ENCODE assay signal across 32 cellular contexts in genomic region chr1:20398744-20399143, GRCh38.
"Had no signal": no experiment of that assay in that cellular context is flagged by ENCODE, and none has a peak within 500 bp of the region (broad histone marks: within the 10 kb centered on the region; RNA-seq: fewer than 3 reads in every experiment).

No MANE protein-coding gene starts in this region.

- H3K27ac ChIP-seq: ascending aorta, cardiac muscle cell, VCaP had no signal

- FAIRE-seq: TTC549 had no signal

- H3K36me3 ChIP-seq: ascending aorta, cardiac muscle cell had no signal

- H3K27ac Mint-ChIP-seq: activated B cell treated with CpG ODN at 0.5 μM for 24 hours; activated CD4-positive, alpha-beta memory T cell treated with anti-CD3 and anti-CD28 coated beads, Interleukin-2, amount 10 ng/mL, durations not matched to agents 7 days and 5 days; activated CD4-positive, alpha-beta T cell treated with anti-CD3 and anti-CD28 coated beads, Interleukin-2, amount 10 ng/mL, durations not matched to agents 7 days and 5 days; activated CD8-positive, alpha-beta memory T cell treated with anti-CD3 and anti-CD28 coated beads, Interleukin-2, amount 10 ng/mL, durations not matched to agents 7 days and 5 days; activated CD8-positive, alpha-beta T cell treated with anti-CD3 and anti-CD28 coated beads, Interleukin-2, amount 10 ng/mL, durations not matched to agents 7 days and 5 days; activated naive CD4-positive, alpha-beta T cell treated with anti-CD3 and anti-CD28 coated beads, Interleukin-2, amount 10 ng/mL, durations not matched to agents 7 days and 5 days; activated naive CD4-positive, alpha-beta T cell treated with anti-CD3 and anti-CD28 coated beads, Interleukin-2, amount 50 U/mL, for 24 hours; activated naive CD8-positive, alpha-beta T cell; activated naive CD8-positive, alpha-beta T cell treated with anti-CD3 and anti-CD28 coated beads, Interleukin-2, amount 10 ng/mL, durations not matched to agents 7 days and 5 days; activated naive CD8-positive, alpha-beta T cell treated with anti-CD3 and anti-CD28 coated beads, Interleukin-2, amount 50 U/mL, for 24 hours; activated T-cell treated with anti-CD3 and anti-CD28 coated beads, Interleukin-2, amount 50 U/mL, for 24 hours; activated T-helper 2 cell treated with anti-CD3 and anti-CD28 coated beads, Interferon-gamma antibody, Interleukin-2, Interleukin-4, amounts not matched to agents 10 μg/mL and 5 μg/mL and 100 μg/mL, durations not matched to agents 14 hours and 24 hours and 36 hours; T-helper 2 cell treated with Interferon-gamma antibody and Interleukin-4, amounts not matched to agents 5 μg/mL and 100 μg/mL, for 36 hours had no signal

- H3K4me1 Mint-ChIP-seq: activated CD4-positive, alpha-beta memory T cell treated with anti-CD3 and anti-CD28 coated beads, Interleukin-2, amount 10 ng/mL, durations not matched to agents 7 days and 5 days; activated CD4-positive, alpha-beta T cell treated with anti-CD3 and anti-CD28 coated beads, Interleukin-2, amount 10 ng/mL, durations not matched to agents 7 days and 5 days; activated CD8-positive, alpha-beta memory T cell treated with anti-CD3 and anti-CD28 coated beads, Interleukin-2, amount 10 ng/mL, durations not matched to agents 7 days and 5 days; activated naive CD4-positive, alpha-beta T cell treated with anti-CD3 and anti-CD28 coated beads, Interleukin-2, amount 10 ng/mL, durations not matched to agents 7 days and 5 days; activated naive CD4-positive, alpha-beta T cell treated with anti-CD3 and anti-CD28 coated beads, Interleukin-2, amount 50 U/mL, for 24 hours; activated naive CD8-positive, alpha-beta T cell treated with anti-CD3 and anti-CD28 coated beads, Interleukin-2, amount 10 ng/mL, durations not matched to agents 7 days and 5 days; activated naive CD8-positive, alpha-beta T cell treated with anti-CD3 and anti-CD28 coated beads, Interleukin-2, amount 50 U/mL, for 24 hours; central memory CD8-positive, alpha-beta T cell had no signal

- H3K36me3 Mint-ChIP-seq: activated CD8-positive, alpha-beta memory T cell treated with anti-CD3 and anti-CD28 coated beads, Interleukin-2, amount 10 ng/mL, durations not matched to agents 7 days and 5 days; activated naive CD4-positive, alpha-beta T cell treated with anti-CD3 and anti-CD28 coated beads, Interleukin-2, amount 50 U/mL, for 24 hours; activated naive CD8-positive, alpha-beta T cell treated with anti-CD3 and anti-CD28 coated beads, Interleukin-2, amount 10 ng/mL, durations not matched to agents 7 days and 5 days; brain had no signal

- H3K9me3 Mint-ChIP-seq: activated CD4-positive, alpha-beta memory T cell treated with anti-CD3 and anti-CD28 coated beads, Interleukin-2, amount 10 ng/mL, durations not matched to agents 7 days and 5 days; activated naive CD4-positive, alpha-beta T cell treated with anti-CD3 and anti-CD28 coated beads, Interleukin-2, amount 10 ng/mL, durations not matched to agents 7 days and 5 days had no signal

- H3K4me3 ChIP-seq: ascending aorta, cardiac muscle cell had no signal

- ATAC-seq: activated CD8-positive, alpha-beta memory T cell treated with anti-CD3 and anti-CD28 coated beads, Interleukin-2, amount 10 ng/mL, durations not matched to agents 7 days and 5 days; activated CD8-positive, alpha-beta T cell treated with anti-CD3 and anti-CD28 coated beads, Interleukin-2, amount 10 ng/mL, durations not matched to agents 7 days and 5 days; activated naive CD8-positive, alpha-beta T cell treated with anti-CD3 and anti-CD28 coated beads, Interleukin-2, amount 50 U/mL, for 24 hours had no signal

- DNase-seq: activated B cell treated with CpG ODN at 0.5 μM for 24 hours; activated CD4-positive, alpha-beta memory T cell treated with anti-CD3 and anti-CD28 coated beads, Interleukin-2, amount 10 ng/mL, durations not matched to agents 7 days and 5 days; activated CD4-positive, alpha-beta T cell treated with anti-CD3 and anti-CD28 coated beads for 48 hours; activated CD4-positive, alpha-beta T cell treated with anti-CD3 and anti-CD28 coated beads, Interleukin-2, amount 10 ng/mL, durations not matched to agents 7 days and 5 days; activated CD4-positive, alpha-beta T cell treated with anti-CD3 and anti-CD28 coated beads, Interleukin-2, amount 50 U/mL, for 48 hours; activated CD8-positive, alpha-beta memory T cell treated with anti-CD3 and anti-CD28 coated beads for 24 hours; activated CD8-positive, alpha-beta memory T cell treated with anti-CD3 and anti-CD28 coated beads, Interleukin-2, amount 10 ng/mL, durations not matched to agents 7 days and 5 days; activated CD8-positive, alpha-beta T cell treated with anti-CD3 and anti-CD28 coated beads, Interleukin-2, amount 10 ng/mL, durations not matched to agents 7 days and 5 days; activated effector memory CD4-positive, alpha-beta T cell treated with Interleukin-2 at 50 U/mL for 16 hours; activated gamma-delta T cell; activated naive CD4-positive, alpha-beta T cell treated with anti-CD3 and anti-CD28 coated beads, Interleukin-2, amount 10 ng/mL, durations not matched to agents 7 days and 5 days; activated naive CD4-positive, alpha-beta T cell treated with Interleukin-2 at 50 U/mL for 16 hours; activated naive CD8-positive, alpha-beta T cell treated with anti-CD3 and anti-CD28 coated beads, Interleukin-2, amount 10 ng/mL, durations not matched to agents 7 days and 5 days; activated naive CD8-positive, alpha-beta T cell treated with anti-CD3 and anti-CD28 coated beads, Interleukin-2, amount 50 U/mL, for 24 hours; activated T-cell treated with anti-CD3 and anti-CD28 coated beads, Interleukin-2, amount 50 U/mL, for 24 hours; activated T-cell treated with anti-CD3 and anti-CD28 coated beads, Interleukin-2, amount 50 U/mL, for 48 hours; amygdala; anterior cingulate cortex; caudate nucleus; cerebellar nuclear complex; T-helper 2 cell; T-helper 9 cell had no signal

- H3K27me3 ChIP-seq: ascending aorta had no signal

- H3K9me3 ChIP-seq: ascending aorta had no signal

- H3K4me3 Mint-ChIP-seq: activated B cell treated with CpG ODN at 0.5 μM for 24 hours; activated CD4-positive, alpha-beta memory T cell treated with anti-CD3 and anti-CD28 coated beads, Interleukin-2, amount 10 ng/mL, durations not matched to agents 7 days and 5 days; activated CD4-positive, alpha-beta T cell treated with anti-CD3 and anti-CD28 coated beads, Interleukin-2, amount 10 ng/mL, durations not matched to agents 7 days and 5 days; activated CD8-positive, alpha-beta memory T cell treated with anti-CD3 and anti-CD28 coated beads, Interleukin-2, amount 10 ng/mL, durations not matched to agents 7 days and 5 days; activated CD8-positive, alpha-beta T cell treated with anti-CD3 and anti-CD28 coated beads, Interleukin-2, amount 10 ng/mL, durations not matched to agents 7 days and 5 days; activated naive CD4-positive, alpha-beta T cell treated with anti-CD3 and anti-CD28 coated beads, Interleukin-2, amount 10 ng/mL, durations not matched to agents 7 days and 5 days; activated naive CD4-positive, alpha-beta T cell treated with anti-CD3 and anti-CD28 coated beads, Interleukin-2, amount 50 U/mL, for 24 hours; activated naive CD8-positive, alpha-beta T cell; activated naive CD8-positive, alpha-beta T cell treated with anti-CD3 and anti-CD28 coated beads, Interleukin-2, amount 10 ng/mL, durations not matched to agents 7 days and 5 days; activated naive CD8-positive, alpha-beta T cell treated with anti-CD3 and anti-CD28 coated beads, Interleukin-2, amount 50 U/mL, for 24 hours; activated T-cell treated with anti-CD3 and anti-CD28 coated beads, Interleukin-2, amount 50 U/mL, for 24 hours; brain; central memory CD8-positive, alpha-beta T cell; T-helper 2 cell treated with Interferon-gamma antibody and Interleukin-4, amounts not matched to agents 5 μg/mL and 100 μg/mL, for 36 hours had no signal

- H3K4me1 ChIP-seq: ascending aorta had no signal
